In genomic region chr2:162582357-162582798, GRCh38 we compare ENCODE assay signal across 13 cellular contexts.
A peak's percentile ranks its signal among the peaks of the same experiment; 100 is the strongest.
DNase-seq lines count a peak whose midpoint lies in the region; ATAC-seq and TF ChIP-seq lines count a peak whose summit lies in the region.
"Had no signal": no experiment of that assay in that cellular context is flagged by ENCODE, and none has a peak within 500 bp of the region (broad histone marks: within the 10 kb centered on the region; RNA-seq: fewer than 3 reads in every experiment).

No MANE protein-coding gene starts in this region.

- TF ChIP-seq CTCF in neural progenitor cell (IDR thresholded peaks at IDR 0.05): no peak
- TF ChIP-seq CTCF in CD4-positive, alpha-beta T cell (IDR thresholded peaks at IDR 0.05): no peak

- H3K36me3 ChIP-seq in neural progenitor cell (no peaks in the 10 kb centered on the region), SJCRH30 (no peaks in the 10 kb centered on the region)
- H3K36me3 ChIP-seq: lower lobe of right lung had no signal

- H3F3A ChIP-seq in neural progenitor cell (ENCODE audit: low read depth): no peaks in the 10 kb centered on the region

- H3K27me3 Mint-ChIP-seq in neural progenitor cell (ENCODE audit: insufficient read depth, low read depth): peaks cover 2% of the 10 kb centered on the region
- H3K27me3 Mint-ChIP-seq in activated naive CD8-positive, alpha-beta T cell treated with anti-CD3 and anti-CD28 coated beads for 36 hours: no peaks in the 10 kb centered on the region
- H3K27me3 Mint-ChIP-seq in CD4-positive, alpha-beta T cell: no peaks in the 10 kb centered on the region
- H3K27me3 Mint-ChIP-seq: central memory CD8-positive, alpha-beta T cell had no signal

- H3K9ac ChIP-seq in neural progenitor cell: no peak overlapping the region

- H3K27me3 ChIP-seq in neural progenitor cell: no peaks in the 10 kb centered on the region
- H3K27me3 ChIP-seq in SJCRH30: no peaks in the 10 kb centered on the region
- H3K27me3 ChIP-seq in CD4-positive, alpha-beta T cell (ENCODE audit: control insufficient read depth, insufficient read depth, low read length): no peaks in the 10 kb centered on the region

- peak; percentile 52 for DNase-seq in NCI-H2196 (lab: John Stamatoyannopoulos, UW; ENCODE audit: unreplicated experiment)
- peak; percentile 62 for DNase-seq in astrocyte of the hippocampus (ENCODE audit: low read depth, low spot score)
- no peak for DNase-seq in neural progenitor cell (ENCODE audit: low spot score)
- no peak for DNase-seq in SJCRH30
- DNase-seq in activated naive CD8-positive, alpha-beta T cell treated with anti-CD3 and anti-CD28 coated beads for 36 hours: no peak
- DNase-seq in NCI-H1436 treated with DMSO at 0.1 percent for 48 hours (lab: John Stamatoyannopoulos, UW): no peak
- DNase-seq in CD4-positive, alpha-beta T cell: no peak
- DNase-seq: activated CD4-positive, CD25-positive, alpha-beta regulatory T cell; lower lobe of right lung had no signal

- H3K27ac ChIP-seq in neural progenitor cell (no peak overlapping the region), SJCRH30 (no peak overlapping the region)
- no peak overlapping the region for H3K27ac ChIP-seq in CD4-positive, alpha-beta T cell (ENCODE audit: low read depth, low read length)
- H3K27ac ChIP-seq: lower lobe of right lung, skin epidermis had no signal

- H3K9me3 ChIP-seq in neural progenitor cell (ENCODE audit: low read depth) (no peaks in the 10 kb centered on the region), SJCRH30 (replicated peaks) (no peaks in the 10 kb centered on the region)
- no peaks in the 10 kb centered on the region for H3K9me3 ChIP-seq in CD4-positive, alpha-beta T cell (ENCODE audit: control insufficient read depth, low read length)
- H3K9me3 ChIP-seq: lower lobe of right lung had no signal

- no peak overlapping the region for H3K4me2 ChIP-seq in neural progenitor cell

- peaks cover 39% of the 10 kb centered on the region for H3K4me1 Mint-ChIP-seq in neural progenitor cell
- no peaks in the 10 kb centered on the region for H3K4me1 Mint-ChIP-seq in activated naive CD8-positive, alpha-beta T cell treated with anti-CD3 and anti-CD28 coated beads for 36 hours
- no peaks in the 10 kb centered on the region for H3K4me1 Mint-ChIP-seq in CD4-positive, alpha-beta T cell (ENCODE audit: low read depth)
- H3K4me1 Mint-ChIP-seq: central memory CD8-positive, alpha-beta T cell had no signal

- CTCF ChIA-PET in CD4-positive, alpha-beta T cell (lab: Charles Lee): interaction anchor here (0.6 kb wide), 1 partner anchor 24 kb away, joined by 3 read pairs; no protein-coding TSS in a partner anchor

- H2AFZ ChIP-seq in neural progenitor cell (replicated peaks): no peak overlapping the region

- ATAC-seq in GM18868 (IDR thresholded peaks at IDR 0.05; ENCODE audit: unreplicated experiment): peak; percentile 54
- no peak for ATAC-seq in CD4-positive, alpha-beta T cell (ENCODE audit: poor library complexity)
- ATAC-seq: lower lobe of right lung had no signal

- POLR2A ChIA-PET in CD4-positive, alpha-beta T cell (lab: Charles Lee): no interaction called here

- H3K4me3 ChIP-seq in neural progenitor cell (no peak overlapping the region), SJCRH30 (no peak overlapping the region)
- H3K4me3 ChIP-seq: lower lobe of right lung, skin epidermis had no signal

- H3K27ac Mint-ChIP-seq in neural progenitor cell: peak overlapping the region; percentile 5
- H3K27ac Mint-ChIP-seq in activated naive CD8-positive, alpha-beta T cell treated with anti-CD3 and anti-CD28 coated beads for 36 hours: no peak overlapping the region
- no peak overlapping the region for H3K27ac Mint-ChIP-seq in CD4-positive, alpha-beta T cell
- H3K27ac Mint-ChIP-seq: activated T-helper 1 cell treated with anti-CD3 and anti-CD28 coated beads, Interleukin-12 subunit alpha, Interleukin-12 subunit beta, Interleukin-2, Interleukin-4 antibody, amounts not matched to agents 30 ng/mL and 10 ng/mL and 1 ng/mL, durations not matched to agents 14 hours and 24 hours and 36 hours had no signal

- H3K4me3 Mint-ChIP-seq in neural progenitor cell: no peak overlapping the region
- no peak overlapping the region for H3K4me3 Mint-ChIP-seq in activated naive CD8-positive, alpha-beta T cell treated with anti-CD3 and anti-CD28 coated beads for 36 hours
- H3K4me3 Mint-ChIP-seq in CD4-positive, alpha-beta T cell: no peak overlapping the region
- H3K4me3 Mint-ChIP-seq: activated T-helper 1 cell treated with anti-CD3 and anti-CD28 coated beads, Interleukin-12 subunit alpha, Interleukin-12 subunit beta, Interleukin-2, Interleukin-4 antibody, amounts not matched to agents 30 ng/mL and 10 ng/mL and 1 ng/mL, durations not matched to agents 14 hours and 24 hours and 36 hours; central memory CD8-positive, alpha-beta T cell had no signal

- no peaks in the 10 kb centered on the region for H3K9me3 Mint-ChIP-seq in neural progenitor cell
- no peaks in the 10 kb centered on the region for H3K9me3 Mint-ChIP-seq in activated naive CD8-positive, alpha-beta T cell treated with anti-CD3 and anti-CD28 coated beads for 36 hours
- no peaks in the 10 kb centered on the region for H3K9me3 Mint-ChIP-seq in CD4-positive, alpha-beta T cell
- H3K9me3 Mint-ChIP-seq: activated T-helper 1 cell treated with anti-CD3 and anti-CD28 coated beads, Interleukin-12 subunit alpha, Interleukin-12 subunit beta, Interleukin-2, Interleukin-4 antibody, amounts not matched to agents 30 ng/mL and 10 ng/mL and 1 ng/mL, durations not matched to agents 14 hours and 24 hours and 36 hours had no signal

- H3K4me1 ChIP-seq in neural progenitor cell: no peaks in the 10 kb centered on the region
- H3K4me1 ChIP-seq in SJCRH30: no peaks in the 10 kb centered on the region
- H3K4me1 ChIP-seq: lower lobe of right lung had no signal

- intact Hi-C loops in CD4-positive, alpha-beta T cell (cut with DNase I, micrococcal nuclease): no loop called here

- H3K36me3 Mint-ChIP-seq in neural progenitor cell: no peaks in the 10 kb centered on the region
- H3K36me3 Mint-ChIP-seq in activated naive CD8-positive, alpha-beta T cell treated with anti-CD3 and anti-CD28 coated beads for 36 hours: no peaks in the 10 kb centered on the region
- no peaks in the 10 kb centered on the region for H3K36me3 Mint-ChIP-seq in CD4-positive, alpha-beta T cell (ENCODE audit: low read depth)

- H4K20me1 ChIP-seq in neural progenitor cell (ENCODE audit: low read depth): no peaks in the 10 kb centered on the region

- H3K79me2 ChIP-seq in neural progenitor cell (ENCODE audit: low read depth): no peaks in the 10 kb centered on the region

Comparison
In these comparisons a context has a peak if more than half of its experiments do, and no peak if none do; other contexts are left out.
1. DNase-seq: peak in NCI-H2196 (single experiment) and astrocyte of the hippocampus (single experiment); none in neural progenitor cell (single experiment), SJCRH30 (0 of 2), activated naive CD8-positive, alpha-beta T cell treated with anti-CD3 and anti-CD28 coated beads for 36 hours (single experiment), NCI-H1436 treated with DMSO at 0.1 percent for 48 hours (single experiment) and CD4-positive, alpha-beta T cell (0 of 10).